In genomic region chr9:135930446-135931345, GRCh38 we compare ENCODE assay signal across 31 cellular contexts.
"Had no signal": no experiment of that assay in that cellular context is flagged by ENCODE, and none has a peak within 500 bp of the region (broad histone marks: within the 10 kb centered on the region; RNA-seq: fewer than 3 reads in every experiment).

No MANE protein-coding gene starts in this region.

- H3K27me3 ChIP-seq: dorsolateral prefrontal cortex, foreskin keratinocyte, heart right ventricle, neutrophil, ovary, vagina had no signal

- H3K27ac ChIP-seq: dorsolateral prefrontal cortex, foreskin keratinocyte, heart right ventricle, left ventricle myocardium inferior, neutrophil, ovary, vagina had no signal

- DNase-seq: activated CD4-positive, alpha-beta T cell treated with anti-CD3 and anti-CD28 coated beads for 1 hour; activated CD4-positive, alpha-beta T cell treated with anti-CD3 and anti-CD28 coated beads, Interleukin-2, amount 50 U/mL, for 1 hour; activated effector memory CD4-positive, alpha-beta T cell treated with Interleukin-2 at 50 U/mL for 16 hours; activated naive CD4-positive, alpha-beta T cell treated with Interleukin-2 at 50 U/mL for 16 hours; activated T-cell treated with anti-CD3 and anti-CD28 coated beads for 4 hours; activated T-cell treated with anti-CD3 and anti-CD28 coated beads, Interleukin-2, amount 50 U/mL, for 72 hours; anterior cingulate cortex; dorsolateral prefrontal cortex; foreskin keratinocyte; heart right ventricle; islet precursor cell; left ventricle myocardium inferior; mesendoderm; natural killer cell; ovary; retina; small intestine; stimulated activated CD4-positive, alpha-beta T cell treated with anti-CD3 and anti-CD28 coated beads, Interleukin-4, amount 100 ng/mL, for 24 hours; stimulated activated naive CD8-positive, alpha-beta T cell treated with anti-CD3 and anti-CD28 coated beads, Interleukin-15, amount 100 ng/mL, for 72 hours; substantia nigra; T-helper 17 cell had no signal

- H3K27ac Mint-ChIP-seq: activated naive CD8-positive, alpha-beta T cell; activated T-cell treated with anti-CD3 and anti-CD28 coated beads, Interleukin-2, amount 50 U/mL, for 72 hours; natural killer cell; progenitor cell of endocrine pancreas; stimulated activated effector memory CD8-positive, alpha-beta T cell treated with anti-CD3 and anti-CD28 coated beads, Interleukin-12 subunit alpha, Interleukin-12 subunit beta, amount 100 ng/mL, for 72 hours; stimulated activated naive CD8-positive, alpha-beta T cell treated with anti-CD3 and anti-CD28 coated beads, Interleukin-15, amount 100 ng/mL, for 72 hours; T-helper 17 cell; type B pancreatic cell had no signal

- H3K27me3 Mint-ChIP-seq: activated naive CD8-positive, alpha-beta T cell; central memory CD8-positive, alpha-beta T cell; progenitor cell of endocrine pancreas; stimulated activated naive CD8-positive, alpha-beta T cell treated with anti-CD3 and anti-CD28 coated beads, Interleukin-15, amount 100 ng/mL, for 72 hours; T-helper 17 cell; type B pancreatic cell had no signal

- H3K4me3 Mint-ChIP-seq: activated naive CD8-positive, alpha-beta T cell; activated T-cell treated with anti-CD3 and anti-CD28 coated beads, Interleukin-2, amount 50 U/mL, for 72 hours; central memory CD8-positive, alpha-beta T cell; natural killer cell; stimulated activated effector memory CD8-positive, alpha-beta T cell treated with anti-CD3 and anti-CD28 coated beads, Interleukin-12 subunit alpha, Interleukin-12 subunit beta, amount 100 ng/mL, for 72 hours; stimulated activated naive CD8-positive, alpha-beta T cell treated with anti-CD3 and anti-CD28 coated beads, Interleukin-15, amount 100 ng/mL, for 72 hours; T-helper 17 cell; type B pancreatic cell had no signal

- ATAC-seq: activated T-cell treated with anti-CD3 and anti-CD28 coated beads, Interleukin-2, amount 50 U/mL, for 72 hours; esophagus mucosa; foreskin keratinocyte; heart right ventricle; natural killer cell; sciatic nerve; stimulated activated effector memory CD8-positive, alpha-beta T cell treated with anti-CD3 and anti-CD28 coated beads, Interleukin-12 subunit alpha, Interleukin-12 subunit beta, amount 100 ng/mL, for 72 hours; stimulated activated naive CD8-positive, alpha-beta T cell treated with anti-CD3 and anti-CD28 coated beads, Interleukin-15, amount 100 ng/mL, for 72 hours; T-helper 17 cell had no signal

- H3K9me3 Mint-ChIP-seq: activated T-cell treated with anti-CD3 and anti-CD28 coated beads, Interleukin-2, amount 50 U/mL, for 72 hours; central memory CD8-positive, alpha-beta T cell; natural killer cell; stimulated activated effector memory CD8-positive, alpha-beta T cell treated with anti-CD3 and anti-CD28 coated beads, Interleukin-12 subunit alpha, Interleukin-12 subunit beta, amount 100 ng/mL, for 72 hours; stimulated activated naive CD8-positive, alpha-beta T cell treated with anti-CD3 and anti-CD28 coated beads, Interleukin-15, amount 100 ng/mL, for 72 hours; type B pancreatic cell had no signal

- H3K9me3 ChIP-seq: heart right ventricle, left ventricle myocardium inferior, neutrophil, ovary, vagina had no signal

- H3K36me3 ChIP-seq: ovary had no signal

- H3K4me1 Mint-ChIP-seq: central memory CD8-positive, alpha-beta T cell had no signal

- H3K4me3 ChIP-seq: dorsolateral prefrontal cortex, heart right ventricle, left ventricle myocardium inferior, lung, ovary, vagina had no signal
